In genomic region chr5:141960018-141960417, GRCh38 we compare ENCODE assay signal across 8 cellular contexts. TPM values are rescaled to one million over a fixed set of nuclear protein-coding genes. Genes with fewer than 3 reads are reported as not detected.
DNase-seq lines count a peak whose midpoint lies in the region; ATAC-seq and TF ChIP-seq lines count a peak whose summit lies in the region.

No MANE protein-coding gene starts in this region.

- H3K27me3 Mint-ChIP-seq in H9 (ENCODE audit: low read depth) = no peaks in the 10 kb centered on the region
- H3K27me3 Mint-ChIP-seq in activated T-helper 1 cell treated with anti-CD3 and anti-CD28 coated beads, Interleukin-12 subunit alpha, Interleukin-12 subunit beta, Interleukin-2, Interleukin-4 antibody, amounts not matched to agents 30 ng/mL and 10 ng/mL and 1 ng/mL, durations not matched to agents 14 hours and 24 hours and 36 hours (ENCODE audit: insufficient read depth) = no peaks in the 10 kb centered on the region

- H3K27ac Mint-ChIP-seq in H9 = no peak overlapping the region
- peak overlapping the region; percentile 91 for H3K27ac Mint-ChIP-seq in activated T-helper 1 cell treated with anti-CD3 and anti-CD28 coated beads, Interleukin-12 subunit alpha, Interleukin-12 subunit beta, Interleukin-2, Interleukin-4 antibody, amounts not matched to agents 30 ng/mL and 10 ng/mL and 1 ng/mL, durations not matched to agents 14 hours and 24 hours and 36 hours

- TF ChIP-seq CTCF in BE2C (IDR thresholded peaks at IDR 0.05; ENCODE audit: low read depth, low read length) = peak; percentile 56
- peak; percentile 30; the same call in 2 of the 3 replicates for TF ChIP-seq CTCF in H9 (conservative IDR thresholded peaks at IDR 0.05)

- peaks cover 11% of the 10 kb centered on the region for H3K4me1 ChIP-seq in BE2C
- no peaks in the 10 kb centered on the region; the same call in 1 of the 2 replicates for H3K4me1 ChIP-seq in H9 (ENCODE audit: insufficient read depth, low read length)

- H3K23ac ChIP-seq in H9 (ENCODE audit: insufficient read length, low read depth, low read length) = no peak overlapping the region

- H3K27me3 ChIP-seq in BE2C = no peaks in the 10 kb centered on the region
- H3K27me3 ChIP-seq in H9 (ENCODE audit: insufficient read depth, low read length) = no peaks in the 10 kb centered on the region

- H4K8ac ChIP-seq in H9 (replicated peaks; ENCODE audit: insufficient read length, low read depth, low read length) = no peak overlapping the region

- H3K9me3 ChIP-seq in BE2C (no peaks in the 10 kb centered on the region), H9 (ENCODE audit: control insufficient read depth, low read depth, low read length) (no peaks in the 10 kb centered on the region)

- WGBS in H9 (ENCODE audit: extremely low coverage, insufficient read length, low lambda C conversion rate) = no CpG with 5 or more reads among the region's 10 CpGs

- no peak overlapping the region for H3K4me3 Mint-ChIP-seq in H9
- H3K4me3 Mint-ChIP-seq in activated T-helper 1 cell treated with anti-CD3 and anti-CD28 coated beads, Interleukin-12 subunit alpha, Interleukin-12 subunit beta, Interleukin-2, Interleukin-4 antibody, amounts not matched to agents 30 ng/mL and 10 ng/mL and 1 ng/mL, durations not matched to agents 14 hours and 24 hours and 36 hours = no peak overlapping the region

- H2BK120ac ChIP-seq in H9 (ENCODE audit: low read depth, low read length, poor library complexity, severe bottlenecking) = no peak overlapping the region

- peak; percentile 62 for DNase-seq in BE2C
- DNase-seq in H9 = no peak
- no peak for DNase-seq in activated T-helper 1 cell treated with anti-CD3 and anti-CD28 coated beads, Interleukin-12 subunit alpha, Interleukin-12 subunit beta, Interleukin-2, Interleukin-4 antibody, amounts not matched to agents 30 ng/mL and 10 ng/mL and 1 ng/mL, durations not matched to agents 14 hours and 24 hours and 36 hours (ENCODE audit: low spot score)
- peak in 1 of 2 donors; percentile 32 for DNase-seq in left colon
- DNase-seq in T-helper 9 cell = no peak
- DNase-seq in cerebellum (ENCODE audit: low spot score) = no peak
- DNase-seq in middle frontal gyrus (ENCODE audit: extremely low spot score, low spot score) = no peak
- no peak for DNase-seq in COR-L47 (lab: John Stamatoyannopoulos, UW)

- H3K4ac ChIP-seq in H9 (ENCODE audit: low read depth, low read length) = no peak overlapping the region

- H2BK5ac ChIP-seq in H9 (ENCODE audit: insufficient read length, low read length) = no peak overlapping the region

- H3K36me3 Mint-ChIP-seq in H9 (ENCODE audit: insufficient read depth in 1 of 3, low read depth in 3 of 3) = no peaks in the 10 kb centered on the region
- H3K36me3 Mint-ChIP-seq in activated T-helper 1 cell treated with anti-CD3 and anti-CD28 coated beads, Interleukin-12 subunit alpha, Interleukin-12 subunit beta, Interleukin-2, Interleukin-4 antibody, amounts not matched to agents 30 ng/mL and 10 ng/mL and 1 ng/mL, durations not matched to agents 14 hours and 24 hours and 36 hours (ENCODE audit: low read depth) = no peaks in the 10 kb centered on the region

- peak; percentile 33 for ATAC-seq in left colon

- no peak overlapping the region for H3K14ac ChIP-seq in H9 (ENCODE audit: insufficient read depth, low read length)

- no peaks in the 10 kb centered on the region for H3K9me3 Mint-ChIP-seq in H9
- no peaks in the 10 kb centered on the region for H3K9me3 Mint-ChIP-seq in activated T-helper 1 cell treated with anti-CD3 and anti-CD28 coated beads, Interleukin-12 subunit alpha, Interleukin-12 subunit beta, Interleukin-2, Interleukin-4 antibody, amounts not matched to agents 30 ng/mL and 10 ng/mL and 1 ng/mL, durations not matched to agents 14 hours and 24 hours and 36 hours

- H4K5ac ChIP-seq in H9 (ENCODE audit: insufficient read length, low read depth, low read length) = no peak overlapping the region

- no peaks in the 10 kb centered on the region for H3K79me1 ChIP-seq in H9 (ENCODE audit: insufficient read depth, low read depth, low read length, poor library complexity, severe bottlenecking)

- no peak overlapping the region for H2BK12ac ChIP-seq in H9 (ENCODE audit: insufficient read length, low read depth, low read length)

- H3K56ac ChIP-seq in H9 (ENCODE audit: insufficient read length, low read depth, low read length) = no peak overlapping the region

- H3T11ph ChIP-seq in H9 (ENCODE audit: low read length) = no peak overlapping the region

- H4K91ac ChIP-seq in H9 (ENCODE audit: insufficient read length, low read depth, low read length) = no peak overlapping the region

- no peak overlapping the region for H2AK5ac ChIP-seq in H9 (ENCODE audit: insufficient read length, low read length)

- no peak overlapping the region for H2BK20ac ChIP-seq in H9 (ENCODE audit: low read depth, low read length, poor library complexity, severe bottlenecking)

- no peaks in the 10 kb centered on the region for H3K36me3 ChIP-seq in BE2C

- no peak overlapping the region for H3K4me3 ChIP-seq in BE2C (ENCODE audit: low read depth, low read length)

- no peaks in the 10 kb centered on the region for H3K79me2 ChIP-seq in H9 (ENCODE audit: insufficient read depth, low read length)

- H3K4me1 Mint-ChIP-seq in H9 = peaks cover 16 to 25% of the 10 kb centered on the region in 2 experiments
- H3K4me1 Mint-ChIP-seq in activated T-helper 1 cell treated with anti-CD3 and anti-CD28 coated beads, Interleukin-12 subunit alpha, Interleukin-12 subunit beta, Interleukin-2, Interleukin-4 antibody, amounts not matched to agents 30 ng/mL and 10 ng/mL and 1 ng/mL, durations not matched to agents 14 hours and 24 hours and 36 hours (ENCODE audit: low read depth) = peaks cover 42% of the 10 kb centered on the region

- H3K9ac ChIP-seq in H9 (ENCODE audit: extremely low read depth, insufficient read length, low read length) = no peak overlapping the region

- H2BK15ac ChIP-seq in H9 (ENCODE audit: low read depth, low read length) = no peak overlapping the region

- no peak overlapping the region for H3K4me2 ChIP-seq in H9 (ENCODE audit: insufficient read depth, insufficient read length, low read length)

- no peak overlapping the region for H2AFZ ChIP-seq in H9 (ENCODE audit: low read length)

- H3K18ac ChIP-seq in H9 (ENCODE audit: insufficient read length, low read depth, low read length) = no peak overlapping the region

- intact Hi-C loops in activated T-helper 1 cell treated with anti-CD3 and anti-CD28 coated beads, Interleukin-12 subunit alpha, Interleukin-12 subunit beta, Interleukin-2, Interleukin-4 antibody, amounts not matched to agents 30 ng/mL and 10 ng/mL and 1 ng/mL, durations not matched to agents 14 hours and 24 hours and 36 hours (cut with micrococcal nuclease) = loop anchor here (1.0 to 2.0 kb wide), 8 partner anchors 9 to 295 kb away; partner anchors contain the start of genes DELE1 and RNF14
- intact Hi-C loops in left colon (cut with DNase I, micrococcal nuclease) = loop anchor here (5.0 to 10.0 kb wide), 2 partner anchors 268 to 275 kb away; partner anchors contain the start of gene ARAP3 (in 1 of the 2)

- H3K23me2 ChIP-seq in H9 (ENCODE audit: insufficient read length, low read depth, low read length, poor library complexity, severe bottlenecking) = no peaks in the 10 kb centered on the region

- H4K20me1 ChIP-seq in H9 (ENCODE audit: control insufficient read depth, insufficient read depth, insufficient read length) = no peaks in the 10 kb centered on the region

- no peak overlapping the region for H3K27ac ChIP-seq in H9 (ENCODE audit: insufficient read length, low read depth, low read length)

RNA-seq across cellular contexts. Expression of gene PCDH12, which starts 2.0 kb away (rescaled TPM):
- polyA plus RNA-seq in BE2C (2012; ENCODE audit: insufficient read depth, insufficient read length, low read depth) = 2.4 TPM
- total RNA-seq in H9 (2021) (not detected in 2 replicates), left colon (1 to 10 TPM in 1 of 2 donors, under 1 TPM in 1; 0.95 to 2.1 TPM), cerebellum (4.2 TPM)
- total RNA-seq in activated T-helper 1 cell treated with anti-CD3 and anti-CD28 coated beads, Interleukin-12 subunit alpha, Interleukin-12 subunit beta, Interleukin-2, Interleukin-4 antibody, amounts not matched to agents 30 ng/mL and 10 ng/mL and 1 ng/mL, durations not matched to agents 14 hours and 24 hours and 36 hours = 2.2 TPM in 2 replicates

RNA-seq across cellular contexts. Expression of gene RNF14, which starts 8.9 kb away (rescaled TPM):
- polyA plus RNA-seq in BE2C (2012; ENCODE audit: insufficient read depth, insufficient read length, low read depth) = 84.7 TPM
- 19.5 and 20.1 TPM in 2 replicates for total RNA-seq in H9 (2021)
- total RNA-seq in activated T-helper 1 cell treated with anti-CD3 and anti-CD28 coated beads, Interleukin-12 subunit alpha, Interleukin-12 subunit beta, Interleukin-2, Interleukin-4 antibody, amounts not matched to agents 30 ng/mL and 10 ng/mL and 1 ng/mL, durations not matched to agents 14 hours and 24 hours and 36 hours = 26.4 and 28.7 TPM in 2 replicates
- 10 to 100 TPM; 69.3 to 72.0 TPM for total RNA-seq in left colon
- total RNA-seq in cerebellum = 48.8 TPM

RNA-seq across cellular contexts. Expression of gene DELE1, which starts 36.3 kb away (rescaled TPM):
- 121 TPM for polyA plus RNA-seq in BE2C (2012; ENCODE audit: insufficient read depth, insufficient read length, low read depth)
- total RNA-seq in H9 (2021) = 72.7 and 75.3 TPM in 2 replicates
- 68.4 and 81.5 TPM in 2 replicates for total RNA-seq in activated T-helper 1 cell treated with anti-CD3 and anti-CD28 coated beads, Interleukin-12 subunit alpha, Interleukin-12 subunit beta, Interleukin-2, Interleukin-4 antibody, amounts not matched to agents 30 ng/mL and 10 ng/mL and 1 ng/mL, durations not matched to agents 14 hours and 24 hours and 36 hours
- 10 to 100 TPM; 77.8 to 99.1 TPM for total RNA-seq in left colon
- 50.6 TPM for total RNA-seq in cerebellum

RNA-seq across cellular contexts. Expression of gene GNPDA1, which starts 52.8 kb away (rescaled TPM):
- 95.4 TPM for polyA plus RNA-seq in BE2C (2012; ENCODE audit: insufficient read depth, insufficient read length, low read depth)
- total RNA-seq in H9 (2021) = 66.8 and 68.4 TPM in 2 replicates
- total RNA-seq in activated T-helper 1 cell treated with anti-CD3 and anti-CD28 coated beads, Interleukin-12 subunit alpha, Interleukin-12 subunit beta, Interleukin-2, Interleukin-4 antibody, amounts not matched to agents 30 ng/mL and 10 ng/mL and 1 ng/mL, durations not matched to agents 14 hours and 24 hours and 36 hours = 87.5 and 88.4 TPM in 2 replicates
- 10 to 100 TPM; 15.0 to 16.6 TPM for total RNA-seq in left colon
- total RNA-seq in cerebellum = 21.1 TPM
